Comparison of ENCODE assay signal across 8 cellular contexts in the genomic region with DNA sequence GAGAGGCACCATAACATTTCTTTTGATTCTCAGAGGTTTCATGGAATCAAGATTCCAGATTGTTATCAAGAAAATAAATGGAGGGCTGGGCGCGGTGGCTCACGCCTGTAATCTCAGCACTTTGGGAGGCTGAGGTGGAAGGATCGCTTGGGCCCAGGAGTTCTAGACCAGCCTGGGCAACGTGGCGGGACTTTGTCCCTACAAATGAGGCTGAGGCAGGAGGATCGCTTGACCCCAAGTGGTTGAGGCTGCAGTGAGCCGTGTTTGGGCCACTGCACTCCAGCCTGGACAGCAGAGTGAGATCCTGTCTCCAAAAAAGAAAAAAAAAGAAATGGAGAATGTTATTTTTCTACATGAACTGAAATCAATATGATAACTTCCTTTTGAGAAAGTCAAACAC. TPM values are rescaled to one million over a fixed set of nuclear protein-coding genes. Genes with fewer than 3 reads are reported as not detected.
DNase-seq lines count a peak whose midpoint lies in the region; ATAC-seq and TF ChIP-seq lines count a peak whose summit lies in the region.

No MANE protein-coding gene starts in this region.

- CTCF ChIA-PET in AG04450 (lab: Charles Lee) = no interaction called here

- no peak for TF ChIP-seq CTCF in AG04450 (IDR thresholded peaks at IDR 0.05; ENCODE audit: low read depth, low read length)

- no peaks in the 10 kb centered on the region for H3K27me3 Mint-ChIP-seq in central memory CD8-positive, alpha-beta T cell
- H3K27me3 Mint-ChIP-seq in naive B cell = no peaks in the 10 kb centered on the region

- peaks cover 65% of the 10 kb centered on the region for H3K4me1 Mint-ChIP-seq in central memory CD8-positive, alpha-beta T cell
- peaks cover 27 to 70% (median 28%) of the 10 kb centered on the region in 3 donors for H3K4me1 Mint-ChIP-seq in naive B cell

- no peaks in the 10 kb centered on the region for H3K9me3 Mint-ChIP-seq in central memory CD8-positive, alpha-beta T cell
- H3K9me3 Mint-ChIP-seq in naive B cell = peaks cover 0 to 2% (median 0%) of the 10 kb centered on the region in 7 donors

- peak overlapping the region; percentile 94 for H3K4me3 ChIP-seq in AG04450 (ENCODE audit: low read depth, low read length)
- peak overlapping the region; percentile 75 for H3K4me3 ChIP-seq in Jurkat, Clone E6-1 (ENCODE audit: low read length)

- ATAC-seq in central memory CD8-positive, alpha-beta T cell (replicated peaks; ENCODE audit: extremely low read depth, poor library complexity, severe bottlenecking) = no peak
- no peak for ATAC-seq in naive B cell (ENCODE audit: low read depth in 2 of 2)
- ATAC-seq in HG02973 (IDR thresholded peaks at IDR 0.05; ENCODE audit: unreplicated experiment) = no peak
- no peak for ATAC-seq in GM18858 (IDR thresholded peaks at IDR 0.05; ENCODE audit: unreplicated experiment)

- DNase-seq in AG04450 (ENCODE audit: low read depth, low spot score) (no peak), naive B cell (no peak), substantia nigra (lab: John Stamatoyannopoulos, UW) (no peak), LoVo (ENCODE audit: low spot score) (no peak)
- DNase-seq in Jurkat, Clone E6-1 (ENCODE audit: low read depth, low spot score) = no peak
- DNase-seq in central memory CD8-positive, alpha-beta T cell (ENCODE audit: low spot score in 2 of 2) = no peak

- H3K36me3 Mint-ChIP-seq in central memory CD8-positive, alpha-beta T cell (ENCODE audit: insufficient read depth) = peaks cover 37% of the 10 kb centered on the region
- peaks cover 5 to 11% of the 10 kb centered on the region in 2 donors for H3K36me3 Mint-ChIP-seq in naive B cell

- H3K27ac ChIP-seq in AG04450 (ENCODE audit: low read depth, low read length) = no peak overlapping the region
- no peak overlapping the region for H3K27ac ChIP-seq in substantia nigra (ENCODE audit: low read depth, low read length, poor library complexity, severe bottlenecking)

- no peaks in the 10 kb centered on the region for H3K27me3 ChIP-seq in AG04450 (ENCODE audit: control insufficient read depth, insufficient read depth, low read length)

- peaks cover 3% of the 10 kb centered on the region for H3K9me3 ChIP-seq in AG04450 (ENCODE audit: control insufficient read depth, insufficient read depth, low read length)

- peak overlapping the region; percentile 96 for H3K4me3 Mint-ChIP-seq in central memory CD8-positive, alpha-beta T cell
- peak overlapping the region; percentile 35 to 98 (median 94) for H3K4me3 Mint-ChIP-seq in naive B cell

- no peak overlapping the region for H3K27ac Mint-ChIP-seq in central memory CD8-positive, alpha-beta T cell (ENCODE audit: low read depth)
- H3K27ac Mint-ChIP-seq in naive B cell = peak overlapping the region in 3 of 6 donors; percentile 44 to 99 (median 60)

- POLR2A ChIA-PET in AG04450 (lab: Yijun Ruan, JAX) = no interaction called here

RNA-seq across cellular contexts. Expression of a gene that starts 1.3 kb away (rescaled TPM):
- polyA plus RNA-seq in AG04450 (2011; rRNA removed) = 69.5 and 82.2 TPM in 2 replicates
- 173 and 176 TPM in 2 replicates for polyA minus RNA-seq in AG04450 (2011; rRNA and poly(A)+ RNA removed)
- 27.1 TPM for polyA plus RNA-seq in Jurkat, Clone E6-1 (2012; ENCODE audit: insufficient read depth, insufficient read length)
- polyA plus RNA-seq in naive B cell (ENCODE audit: low read depth in 6 of 6) = 10 to 100 TPM in 5 of 6 donors, 1 to 10 TPM in 1; 7.7 to 22.6 (median 18.4) TPM

RNA-seq across cellular contexts. Expression of a gene that starts 1.7 kb away (rescaled TPM):
- polyA plus RNA-seq in AG04450 (2011; rRNA removed) = 110 and 164 TPM in 2 replicates
- 115 and 148 TPM in 2 replicates for polyA minus RNA-seq in AG04450 (2011; rRNA and poly(A)+ RNA removed)
- polyA plus RNA-seq in Jurkat, Clone E6-1 (2012; ENCODE audit: insufficient read depth, insufficient read length) = 1,018 TPM
- 10 to 100 TPM; 46.0 to 80.3 (median 65.6) TPM for polyA plus RNA-seq in naive B cell (ENCODE audit: low read depth in 6 of 6)
